ENCODE assay signal across 17 cellular contexts in genomic region chr10:129784286-129784685, GRCh38.
"Had no signal": no experiment of that assay in that cellular context is flagged by ENCODE, and none has a peak within 500 bp of the region (broad histone marks: within the 10 kb centered on the region; RNA-seq: fewer than 3 reads in every experiment).

No MANE protein-coding gene starts in this region.

- H3K36me3 ChIP-seq: gastroesophageal sphincter, neutrophil, right atrium auricular region had no signal

- H3K4me1 ChIP-seq: gastroesophageal sphincter, right atrium auricular region, tibial nerve had no signal

- FAIRE-seq: astrocyte, bronchial epithelial cell, small intestine had no signal

- H3K4me3 ChIP-seq: gastroesophageal sphincter, right atrium auricular region, tibial nerve had no signal

- H3K27ac ChIP-seq: gastroesophageal sphincter, neutrophil, right atrium auricular region, tibial nerve had no signal

- ATAC-seq: activated CD4-positive, CD25-positive, alpha-beta regulatory T cell treated with anti-CD3 and anti-CD28 coated beads, Interleukin-2, amount 50 U/mL, for 24 hours; gastroesophageal sphincter; left cardiac atrium had no signal

- DNase-seq: activated CD4-positive, alpha-beta T cell treated with anti-CD3 and anti-CD28 coated beads, Interleukin-2, amount 50 U/mL, for 1 hour; activated naive CD4-positive, alpha-beta T cell; activated T-cell treated with anti-CD3 and anti-CD28 coated beads for 4 hours; left cardiac atrium; naive B cell; small intestine; stimulated activated CD4-positive, alpha-beta T cell treated with anti-CD3 and anti-CD28 coated beads, Interleukin-4, amount 100 ng/mL, for 4 hours; stimulated activated CD8-positive, alpha-beta memory T cell treated with anti-CD3 and anti-CD28 coated beads, Interleukin-4, amount 100 ng/mL, for 48 hours; stimulated activated naive CD4-positive, alpha-beta T cell treated with Interleukin-2 at 50 U/mL for 16 hours; substantia nigra had no signal

- H3K27me3 ChIP-seq: neutrophil, right atrium auricular region, tibial nerve had no signal

- H3K9me3 ChIP-seq: neutrophil, right atrium auricular region had no signal
